In genomic region chr2:52070665-52071064, GRCh38 we compare ENCODE assay signal across 10 cellular contexts.
"Had no signal": no experiment of that assay in that cellular context is flagged by ENCODE, and none has a peak within 500 bp of the region (broad histone marks: within the 10 kb centered on the region; RNA-seq: fewer than 3 reads in every experiment).

No MANE protein-coding gene starts in this region.

- H2AFZ ChIP-seq: GM23248 had no signal

- DNase-seq: GM23248, GOT3, H7, H9, HCEC 1CT, HFFc6 had no signal

- H3K4me1 ChIP-seq: HAP-1 had no signal

- H3K9me3 ChIP-seq: HAP-1 had no signal

- H3K4me3 ChIP-seq: GM23248, GM23338, HAP-1 had no signal

- H3K9ac ChIP-seq: GM23248 had no signal

- H3K36me3 ChIP-seq: HAP-1 had no signal

- H3K27ac ChIP-seq: GM23248 had no signal

- H3K4me2 ChIP-seq: GM23338 had no signal

- ATAC-seq: GM23338 had no signal

- FAIRE-seq: H1, H54 had no signal
